In genomic region chr4:160450861-160451260, GRCh38 we compare ENCODE assay signal across 34 cellular contexts.
"Had no signal": no experiment of that assay in that cellular context is flagged by ENCODE, and none has a peak within 500 bp of the region (broad histone marks: within the 10 kb centered on the region; RNA-seq: fewer than 3 reads in every experiment).

No MANE protein-coding gene starts in this region.

- H3K4me1 ChIP-seq: body of pancreas, breast epithelium, Peyer's patch, SJSA1 had no signal

- H3K27me3 ChIP-seq: body of pancreas, breast epithelium, MG63, Peyer's patch, SJSA1 had no signal

- H3K4me3 Mint-ChIP-seq: activated CD4-positive, alpha-beta T cell treated with anti-CD3 and anti-CD28 coated beads for 36 hours; activated CD4-positive, alpha-beta T cell treated with anti-CD3 and anti-CD28 coated beads, Interleukin-2, amount 10 ng/mL, durations not matched to agents 7 days and 5 days; activated CD8-positive, alpha-beta T cell treated with anti-CD3 and anti-CD28 coated beads, Interleukin-2, amount 10 ng/mL, durations not matched to agents 7 days and 5 days; activated naive CD4-positive, alpha-beta T cell treated with anti-CD3 and anti-CD28 coated beads, Interleukin-2, amount 50 U/mL, for 24 hours; activated naive CD8-positive, alpha-beta T cell treated with anti-CD3 and anti-CD28 coated beads, Interleukin-2, amount 10 ng/mL, durations not matched to agents 7 days and 5 days; activated T-cell treated with anti-CD3 and anti-CD28 coated beads, Interleukin-2, amount 50 U/mL, for 24 hours; T-helper 1 cell treated with Interleukin-12 subunit alpha and Interleukin-12 subunit beta and Interleukin-4 antibody, amounts not matched to agents 30 μg/mL and 1 μg/mL, for 36 hours; T-helper 2 cell treated with Interferon-gamma antibody and Interleukin-4, amounts not matched to agents 5 μg/mL and 100 μg/mL, for 36 hours; WTC11 had no signal

- H3K9me3 ChIP-seq: body of pancreas, breast epithelium, MG63, Peyer's patch, SJSA1, SK-N-SH had no signal

- H3K36me3 ChIP-seq: breast epithelium, MG63, Peyer's patch, SJSA1 had no signal

- ATAC-seq: activated CD4-positive, alpha-beta T cell treated with anti-CD3 and anti-CD28 coated beads for 36 hours; activated CD4-positive, CD25-positive, alpha-beta regulatory T cell treated with anti-CD3 and anti-CD28 coated beads, Interleukin-2, amount 50 U/mL, for 24 hours; activated CD8-positive, alpha-beta T cell treated with anti-CD3 and anti-CD28 coated beads, Interleukin-2, amount 10 ng/mL, durations not matched to agents 7 days and 5 days; body of pancreas; PC-3; WTC11 had no signal

- H3K27ac Mint-ChIP-seq: activated CD4-positive, alpha-beta T cell treated with anti-CD3 and anti-CD28 coated beads for 36 hours; activated CD4-positive, alpha-beta T cell treated with anti-CD3 and anti-CD28 coated beads, Interleukin-2, amount 10 ng/mL, durations not matched to agents 7 days and 5 days; activated CD8-positive, alpha-beta T cell treated with anti-CD3 and anti-CD28 coated beads, Interleukin-2, amount 10 ng/mL, durations not matched to agents 7 days and 5 days; activated naive CD4-positive, alpha-beta T cell treated with anti-CD3 and anti-CD28 coated beads, Interleukin-2, amount 50 U/mL, for 24 hours; activated naive CD8-positive, alpha-beta T cell treated with anti-CD3 and anti-CD28 coated beads, Interleukin-2, amount 10 ng/mL, durations not matched to agents 7 days and 5 days; activated T-cell treated with anti-CD3 and anti-CD28 coated beads, Interleukin-2, amount 50 U/mL, for 24 hours; activated T-helper 2 cell treated with anti-CD3 and anti-CD28 coated beads, Interferon-gamma antibody, Interleukin-2, Interleukin-4, amounts not matched to agents 10 μg/mL and 5 μg/mL and 100 μg/mL, durations not matched to agents 14 hours and 24 hours and 36 hours; T-helper 1 cell treated with Interleukin-12 subunit alpha and Interleukin-12 subunit beta and Interleukin-4 antibody, amounts not matched to agents 30 μg/mL and 1 μg/mL, for 36 hours; T-helper 2 cell treated with Interferon-gamma antibody and Interleukin-4, amounts not matched to agents 5 μg/mL and 100 μg/mL, for 36 hours; WTC11 had no signal

- H3K4me2 ChIP-seq: SK-N-SH had no signal

- H3K4me3 ChIP-seq: body of pancreas, breast epithelium, MG63, Peyer's patch, SJSA1 had no signal

- DNase-seq: activated CD4-positive, alpha-beta T cell treated with anti-CD3 and anti-CD28 coated beads for 36 hours; activated CD4-positive, alpha-beta T cell treated with anti-CD3 and anti-CD28 coated beads, Interleukin-2, amount 10 ng/mL, durations not matched to agents 7 days and 5 days; activated CD4-positive, alpha-beta T cell treated with anti-CD3 and anti-CD28 coated beads, Interleukin-2, amount 50 U/mL, for 48 hours; activated CD8-positive, alpha-beta T cell treated with anti-CD3 and anti-CD28 coated beads, Interleukin-2, amount 10 ng/mL, durations not matched to agents 7 days and 5 days; activated gamma-delta T cell; activated naive CD4-positive, alpha-beta T cell treated with Interleukin-2 at 50 U/mL for 16 hours; activated naive CD8-positive, alpha-beta T cell treated with anti-CD3 and anti-CD28 coated beads, Interleukin-2, amount 10 ng/mL, durations not matched to agents 7 days and 5 days; activated T-cell treated with anti-CD3 and anti-CD28 coated beads, Interleukin-2, amount 50 U/mL, for 24 hours; amygdala; body of pancreas; Karpas-422; KBM-7; MG63; NCI-H1092; NCI-H1436 treated with DMSO at 0.1 percent for 48 hours; NCI-H1694 treated with DMSO at 0.1 percent for 48 hours; NCI-H2029; NCI-H510A; NCI-H526; NCI-H748 treated with DMSO at 0.1 percent for 48 hours; NK-92 treated with Interleukin-12 subunit alpha and Interleukin-12 subunit beta, amount 100 ng/mL, for 24 hours; PC-3; Peyer's patch; RPMI8226; SHP77 treated with DMSO at 0.1 percent for 48 hours; SK-N-SH had no signal

- H3K9me3 Mint-ChIP-seq: WTC11 had no signal

- H3K36me3 Mint-ChIP-seq: activated naive CD4-positive, alpha-beta T cell treated with anti-CD3 and anti-CD28 coated beads, Interleukin-2, amount 50 U/mL, for 24 hours; activated naive CD8-positive, alpha-beta T cell treated with anti-CD3 and anti-CD28 coated beads, Interleukin-2, amount 10 ng/mL, durations not matched to agents 7 days and 5 days; WTC11 had no signal

- H3K9ac ChIP-seq: SK-N-SH had no signal

- H3K27me3 Mint-ChIP-seq: activated CD4-positive, alpha-beta T cell treated with anti-CD3 and anti-CD28 coated beads for 36 hours; activated CD4-positive, alpha-beta T cell treated with anti-CD3 and anti-CD28 coated beads, Interleukin-2, amount 10 ng/mL, durations not matched to agents 7 days and 5 days; activated naive CD4-positive, alpha-beta T cell treated with anti-CD3 and anti-CD28 coated beads, Interleukin-2, amount 50 U/mL, for 24 hours; activated naive CD8-positive, alpha-beta T cell treated with anti-CD3 and anti-CD28 coated beads, Interleukin-2, amount 10 ng/mL, durations not matched to agents 7 days and 5 days; activated T-cell treated with anti-CD3 and anti-CD28 coated beads, Interleukin-2, amount 50 U/mL, for 24 hours had no signal

- H3K27ac ChIP-seq: body of pancreas, breast epithelium, Peyer's patch, SJSA1 had no signal

- H3K4me1 Mint-ChIP-seq: activated CD4-positive, alpha-beta T cell treated with anti-CD3 and anti-CD28 coated beads for 36 hours; activated CD4-positive, alpha-beta T cell treated with anti-CD3 and anti-CD28 coated beads, Interleukin-2, amount 10 ng/mL, durations not matched to agents 7 days and 5 days; activated naive CD4-positive, alpha-beta T cell treated with anti-CD3 and anti-CD28 coated beads, Interleukin-2, amount 50 U/mL, for 24 hours; activated naive CD8-positive, alpha-beta T cell treated with anti-CD3 and anti-CD28 coated beads, Interleukin-2, amount 10 ng/mL, durations not matched to agents 7 days and 5 days; WTC11 had no signal
